Comparison of ENCODE assay signal across 28 cellular contexts in the genomic region with DNA sequence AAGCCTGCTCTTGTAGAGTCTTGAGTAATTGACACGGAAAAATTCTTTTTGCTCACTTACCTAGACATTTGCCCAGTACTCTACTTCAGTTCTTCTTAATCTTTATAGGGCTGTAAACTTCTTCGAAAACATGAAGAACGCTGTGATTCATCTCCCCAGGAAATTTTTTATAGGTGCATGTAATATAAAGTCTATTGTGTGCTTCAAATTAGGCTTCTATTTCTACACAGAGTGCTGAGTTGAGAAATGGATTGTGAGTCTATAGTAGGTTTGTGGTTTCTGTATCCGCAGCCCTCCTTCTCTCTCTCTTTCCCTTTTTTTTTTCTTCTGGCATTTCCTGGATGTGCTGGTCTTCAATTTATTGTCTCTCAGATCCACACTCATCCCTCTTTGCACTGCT.
DNase-seq lines count a peak whose midpoint lies in the region; TF ChIP-seq lines count a peak whose summit lies in the region.
"Had no signal": no experiment of that assay in that cellular context is flagged by ENCODE, and none has a peak within 500 bp of the region (broad histone marks: within the 10 kb centered on the region; RNA-seq: fewer than 3 reads in every experiment).

No MANE protein-coding gene starts in this region.

- H3K9me3 ChIP-seq in breast epithelium: no peaks in the 10 kb centered on the region
- H3K9me3 ChIP-seq: BLaER1, Caco-2, sigmoid colon, tibial artery had no signal

- H3K27ac Mint-ChIP-seq in MCF 10A (ENCODE audit: low read depth, unreplicated experiment) (no peak overlapping the region), CD14-positive monocyte (no peak overlapping the region)
- H3K27ac Mint-ChIP-seq: activated CD8-positive, alpha-beta memory T cell treated with anti-CD3 and anti-CD28 coated beads, Interleukin-2, amount 10 ng/mL, durations not matched to agents 7 days and 5 days; activated naive CD4-positive, alpha-beta T cell treated with anti-CD3 and anti-CD28 coated beads, Interleukin-2, amount 50 U/mL, for 24 hours; activated T-helper 1 cell treated with anti-CD3 and anti-CD28 coated beads, Interleukin-12 subunit alpha, Interleukin-12 subunit beta, Interleukin-2, Interleukin-4 antibody, amounts not matched to agents 30 ng/mL and 10 ng/mL and 1 ng/mL, durations not matched to agents 14 hours and 24 hours and 36 hours; progenitor cell of endocrine pancreas; stimulated activated naive CD8-positive, alpha-beta T cell treated with anti-CD3 and anti-CD28 coated beads, Interleukin-15, amount 100 ng/mL, for 72 hours; T-helper 2 cell treated with Interferon-gamma antibody and Interleukin-4, amounts not matched to agents 5 μg/mL and 100 μg/mL, for 36 hours; WTC11 had no signal

- intact Hi-C loops in MCF 10A (cut with micrococcal nuclease) (no loop called here), breast epithelium (cut with DNase I; ENCODE audit: low total_unique reads) (no loop called here), CD14-positive monocyte (cut with micrococcal nuclease) (no loop called here)

- POLR2A ChIA-PET in MCF 10A (lab: Yijun Ruan, JAX) (interaction anchor here (0.8 kb wide), 2 partner anchors 13 to 23 kb away, joined by 3 to 4 read pairs; no protein-coding TSS in a partner anchor), GM10248 (lab: Yijun Ruan, JAX) (no interaction called here)

- DNase-seq in MCF 10A (ENCODE audit: unreplicated experiment) (peak; percentile 41), breast epithelium (ENCODE audit: low spot score in 2 of 2) (no peak), M059J (ENCODE audit: low read depth) (peak; percentile 94), fibroblast of villous mesenchyme (ENCODE audit: low read depth) (peak; percentile 5), GM10248 (ENCODE audit: extremely low spot score) (no peak), CD14-positive monocyte (ENCODE audit: low spot score) (no peak), NCI-H1694 treated with DMSO at 0.1 percent for 48 hours (lab: John Stamatoyannopoulos, UW) (no peak), NCI-H2227 (lab: John Stamatoyannopoulos, UW; ENCODE audit: unreplicated experiment) (no peak)
- DNase-seq: activated CD4-positive, alpha-beta T cell treated with anti-CD3 and anti-CD28 coated beads, Interleukin-2, amount 50 U/mL, for 1 hour; activated CD8-positive, alpha-beta memory T cell treated with anti-CD3 and anti-CD28 coated beads, Interleukin-2, amount 10 ng/mL, durations not matched to agents 7 days and 5 days; aorta; Caco-2; DMS79 treated with DMSO at 0.1 percent for 48 hours; head of caudate nucleus; kidney glomerular epithelial cell; NCI-H1048; NCI-H1930; NCI-H226; sigmoid colon; stimulated activated naive CD8-positive, alpha-beta T cell treated with anti-CD3 and anti-CD28 coated beads, Interleukin-15, amount 100 ng/mL, for 72 hours; tibial artery had no signal

- no peaks in the 10 kb centered on the region for H3K27me3 ChIP-seq in breast epithelium
- H3K27me3 ChIP-seq: BLaER1, sigmoid colon, tibial artery had no signal

- H3K4me1 Mint-ChIP-seq in MCF 10A (ENCODE audit: insufficient read depth, unreplicated experiment): peaks cover 11% of the 10 kb centered on the region
- no peaks in the 10 kb centered on the region for H3K4me1 Mint-ChIP-seq in CD14-positive monocyte
- H3K4me1 Mint-ChIP-seq: activated CD8-positive, alpha-beta memory T cell treated with anti-CD3 and anti-CD28 coated beads, Interleukin-2, amount 10 ng/mL, durations not matched to agents 7 days and 5 days; activated naive CD4-positive, alpha-beta T cell treated with anti-CD3 and anti-CD28 coated beads, Interleukin-2, amount 50 U/mL, for 24 hours; stimulated activated naive CD8-positive, alpha-beta T cell treated with anti-CD3 and anti-CD28 coated beads, Interleukin-15, amount 100 ng/mL, for 72 hours had no signal

- H3K4me3 ChIP-seq in breast epithelium (no peak overlapping the region), fibroblast of villous mesenchyme (ENCODE audit: low read depth, low read length) (no peak overlapping the region)
- H3K4me3 ChIP-seq: BLaER1, sigmoid colon, tibial artery had no signal

- H3K9me3 Mint-ChIP-seq in MCF 10A (ENCODE audit: unreplicated experiment) (no peaks in the 10 kb centered on the region), CD14-positive monocyte (no peaks in the 10 kb centered on the region)
- H3K9me3 Mint-ChIP-seq: activated naive CD4-positive, alpha-beta T cell treated with anti-CD3 and anti-CD28 coated beads, Interleukin-2, amount 50 U/mL, for 24 hours; activated T-helper 1 cell treated with anti-CD3 and anti-CD28 coated beads, Interleukin-12 subunit alpha, Interleukin-12 subunit beta, Interleukin-2, Interleukin-4 antibody, amounts not matched to agents 30 ng/mL and 10 ng/mL and 1 ng/mL, durations not matched to agents 14 hours and 24 hours and 36 hours; stimulated activated naive CD8-positive, alpha-beta T cell treated with anti-CD3 and anti-CD28 coated beads, Interleukin-15, amount 100 ng/mL, for 72 hours; T-helper 2 cell treated with Interferon-gamma antibody and Interleukin-4, amounts not matched to agents 5 μg/mL and 100 μg/mL, for 36 hours; WTC11 had no signal

- H3K27ac ChIP-seq in breast epithelium: no peak overlapping the region
- H3K27ac ChIP-seq: 22Rv1, BLaER1, sigmoid colon, tibial artery had no signal

- no peak for TF ChIP-seq CTCF in MCF 10A (IDR thresholded peaks at IDR 0.05; ENCODE audit: unreplicated experiment)
- no peak for TF ChIP-seq CTCF in breast epithelium (IDR thresholded peaks at IDR 0.05)
- no peak for TF ChIP-seq CTCF in fibroblast of villous mesenchyme (IDR thresholded peaks at IDR 0.05; ENCODE audit: insufficient read depth, low read depth, low read length)
- TF ChIP-seq CTCF in GM10248 (IDR thresholded peaks at IDR 0.05; ENCODE audit: control extremely low read depth, extremely low read depth, low read depth, missing control alignments): no peak
- no peak for TF ChIP-seq CTCF in CD14-positive monocyte (IDR thresholded peaks at IDR 0.05)

- TF ChIP-seq POLR2A in breast epithelium (IDR thresholded peaks at IDR 0.05): no peak

- no peak overlapping the region for H3K4me3 Mint-ChIP-seq in MCF 10A (ENCODE audit: unreplicated experiment)
- no peak overlapping the region for H3K4me3 Mint-ChIP-seq in CD14-positive monocyte
- H3K4me3 Mint-ChIP-seq: activated CD8-positive, alpha-beta memory T cell treated with anti-CD3 and anti-CD28 coated beads, Interleukin-2, amount 10 ng/mL, durations not matched to agents 7 days and 5 days; activated naive CD4-positive, alpha-beta T cell treated with anti-CD3 and anti-CD28 coated beads, Interleukin-2, amount 50 U/mL, for 24 hours; activated T-helper 1 cell treated with anti-CD3 and anti-CD28 coated beads, Interleukin-12 subunit alpha, Interleukin-12 subunit beta, Interleukin-2, Interleukin-4 antibody, amounts not matched to agents 30 ng/mL and 10 ng/mL and 1 ng/mL, durations not matched to agents 14 hours and 24 hours and 36 hours; stimulated activated naive CD8-positive, alpha-beta T cell treated with anti-CD3 and anti-CD28 coated beads, Interleukin-15, amount 100 ng/mL, for 72 hours; T-helper 2 cell treated with Interferon-gamma antibody and Interleukin-4, amounts not matched to agents 5 μg/mL and 100 μg/mL, for 36 hours; WTC11 had no signal

- no peaks in the 10 kb centered on the region for H3K4me1 ChIP-seq in breast epithelium
- H3K4me1 ChIP-seq: BLaER1, Caco-2, sigmoid colon, tibial artery had no signal

- no peaks in the 10 kb centered on the region for H3K36me3 ChIP-seq in breast epithelium
- H3K36me3 ChIP-seq: BLaER1, sigmoid colon, tibial artery had no signal

- H3K27me3 Mint-ChIP-seq in MCF 10A (ENCODE audit: insufficient read depth, unreplicated experiment): no peaks in the 10 kb centered on the region
- H3K27me3 Mint-ChIP-seq in CD14-positive monocyte (ENCODE audit: low read depth in 3 of 3): peaks cover 0 to 3% (median 0%) of the 10 kb centered on the region in 3 donors
- H3K27me3 Mint-ChIP-seq: activated CD8-positive, alpha-beta memory T cell treated with anti-CD3 and anti-CD28 coated beads, Interleukin-2, amount 10 ng/mL, durations not matched to agents 7 days and 5 days; progenitor cell of endocrine pancreas; stimulated activated naive CD8-positive, alpha-beta T cell treated with anti-CD3 and anti-CD28 coated beads, Interleukin-15, amount 100 ng/mL, for 72 hours had no signal

- no TSS peak for BruUV-seq in MCF 10A (replicated peaks; lab: Mats Ljungman, UMichigan)

- H3K36me3 Mint-ChIP-seq in MCF 10A (ENCODE audit: insufficient read depth, unreplicated experiment) (no peaks in the 10 kb centered on the region), CD14-positive monocyte (no peaks in the 10 kb centered on the region)
- H3K36me3 Mint-ChIP-seq: activated CD8-positive, alpha-beta memory T cell treated with anti-CD3 and anti-CD28 coated beads, Interleukin-2, amount 10 ng/mL, durations not matched to agents 7 days and 5 days; activated naive CD4-positive, alpha-beta T cell treated with anti-CD3 and anti-CD28 coated beads, Interleukin-2, amount 50 U/mL, for 24 hours; WTC11 had no signal

- CTCF ChIA-PET in MCF 10A (lab: Yijun Ruan, JAX) (interaction anchor here (1.2 kb wide), 1 partner anchor 28 kb away, joined by 3 read pairs; no protein-coding TSS in a partner anchor), GM10248 (lab: Yijun Ruan, JAX) (interaction anchor here (1.2 kb wide), 1 partner anchor 16 kb away, joined by 4 read pairs; no protein-coding TSS in a partner anchor)

Comparison
In these comparisons a context has a peak if more than half of its experiments do, and no peak if none do; other contexts are left out.
1. DNase-seq: peak in MCF 10A (single experiment), M059J (single experiment) and fibroblast of villous mesenchyme (single experiment); none in breast epithelium (0 of 2), GM10248 (single experiment), CD14-positive monocyte (single experiment), NCI-H1694 treated with DMSO at 0.1 percent for 48 hours (single experiment) and NCI-H2227 (single experiment).